In genomic region chr10:128047337-128047736, GRCh38 we compare ENCODE assay signal across 8 cellular contexts.
DNase-seq lines count a peak whose midpoint lies in the region; ATAC-seq, FAIRE-seq and TF ChIP-seq lines count a peak whose summit lies in the region.

No MANE protein-coding gene starts in this region.

- H3K4me1 ChIP-seq in mucosa of descending colon (ENCODE audit: low read depth) (peaks cover 16% of the 10 kb centered on the region), SJCRH30 (no peaks in the 10 kb centered on the region)

- peak overlapping the region in 34 of 59 donors; percentile 0 to 52 (median 32) for H3K4me3 ChIP-seq in dorsolateral prefrontal cortex
- no peak overlapping the region for H3K4me3 ChIP-seq in mucosa of descending colon
- H3K4me3 ChIP-seq in SJCRH30, result no peak overlapping the region

- H3K9me3 ChIP-seq in mucosa of descending colon, result no peaks in the 10 kb centered on the region
- H3K9me3 ChIP-seq in SJCRH30 (replicated peaks), result no peaks in the 10 kb centered on the region

- no peak for TF ChIP-seq CTCF in C4-2B (conservative IDR thresholded peaks at IDR 0.05)
- no peak for TF ChIP-seq CTCF in dorsolateral prefrontal cortex (IDR thresholded peaks at IDR 0.05 in 54 of 56, conservative IDR thresholded peaks at IDR 0.05 in 2 of 56; ENCODE audit: low read depth in 1 of 56, partially characterized antibody in 56 of 56)
- no peak for TF ChIP-seq CTCF in mucosa of descending colon (IDR thresholded peaks at IDR 0.05)

- H3K4me1 Mint-ChIP-seq in stimulated activated naive B cell treated with anti-CD40 and anti-IgM and Interleukin-4, amounts not matched to agents 10 μg/mL and 1 μg/mL and 100 μg/mL, for 72 hours, result peaks cover 51 to 74% of the 10 kb centered on the region in 2 donors

- peak overlapping the region; percentile 92 for H3K4me3 Mint-ChIP-seq in stimulated activated naive B cell treated with anti-CD40 and anti-IgM and Interleukin-4, amounts not matched to agents 10 μg/mL and 1 μg/mL and 100 μg/mL, for 72 hours

- DNase-seq in HTR-8/SVneo (ENCODE audit: insufficient read length, low spot score) (peak; percentile 14), dorsolateral prefrontal cortex (peak in 3 of 10 donors; percentile 23 to 56 (median 47)), mucosa of descending colon (peak; percentile 89 to 94 (median 91)), SJCRH30 (no peak)
- peak; percentile 88 for DNase-seq in activated CD4-positive, alpha-beta T cell treated with anti-CD3 and anti-CD28 coated beads for 48 hours
- DNase-seq in stimulated activated naive B cell treated with anti-CD40 and anti-IgM and Interleukin-4, amounts not matched to agents 10 μg/mL and 1 μg/mL and 100 μg/mL, for 72 hours, result peak; percentile 81

- H3K36me3 Mint-ChIP-seq in stimulated activated naive B cell treated with anti-CD40 and anti-IgM and Interleukin-4, amounts not matched to agents 10 μg/mL and 1 μg/mL and 100 μg/mL, for 72 hours, result peaks cover 16 to 35% of the 10 kb centered on the region in 2 donors

- peak; percentile 98 for ATAC-seq in GM21360 (IDR thresholded peaks at IDR 0.05; ENCODE audit: unreplicated experiment)
- peak; percentile 97 for ATAC-seq in mucosa of descending colon
- ATAC-seq in stimulated activated naive B cell treated with anti-CD40 and anti-IgM and Interleukin-4, amounts not matched to agents 10 μg/mL and 1 μg/mL and 100 μg/mL, for 72 hours (replicated peaks), result peak; percentile 96

- peak overlapping the region; percentile 49 for H3K27ac ChIP-seq in C4-2B
- peak overlapping the region in 47 of 59 donors; percentile 2 to 83 (median 59) for H3K27ac ChIP-seq in dorsolateral prefrontal cortex
- H3K27ac ChIP-seq in SJCRH30, result no peak overlapping the region

- intact Hi-C loops in dorsolateral prefrontal cortex (cut with DNase I) (no loop called here), mucosa of descending colon (cut with DNase I, micrococcal nuclease) (no loop called here)

- H3K27ac Mint-ChIP-seq in stimulated activated naive B cell treated with anti-CD40 and anti-IgM and Interleukin-4, amounts not matched to agents 10 μg/mL and 1 μg/mL and 100 μg/mL, for 72 hours, result peak overlapping the region; percentile 93

- no peaks in the 10 kb centered on the region for H3K36me3 ChIP-seq in mucosa of descending colon (ENCODE audit: low read depth)
- H3K36me3 ChIP-seq in SJCRH30, result no peaks in the 10 kb centered on the region

- no peaks in the 10 kb centered on the region for H3K9me3 Mint-ChIP-seq in stimulated activated naive B cell treated with anti-CD40 and anti-IgM and Interleukin-4, amounts not matched to agents 10 μg/mL and 1 μg/mL and 100 μg/mL, for 72 hours

- H3K27me3 Mint-ChIP-seq in stimulated activated naive B cell treated with anti-CD40 and anti-IgM and Interleukin-4, amounts not matched to agents 10 μg/mL and 1 μg/mL and 100 μg/mL, for 72 hours, result no peaks in the 10 kb centered on the region

- H3K27me3 ChIP-seq in dorsolateral prefrontal cortex, result no peaks in the 10 kb centered on the region
- H3K27me3 ChIP-seq in SJCRH30, result no peaks in the 10 kb centered on the region

- FAIRE-seq in HTR-8/SVneo (lab: Jason Lieb, UNC), result no peak

Comparison
In these comparisons a context has a peak if more than half of its experiments do, and no peak if none do; other contexts are left out.
1. DNase-seq: peak in HTR-8/SVneo (single experiment), activated CD4-positive, alpha-beta T cell treated with anti-CD3 and anti-CD28 coated beads for 48 hours (single experiment), mucosa of descending colon (3 of 3) and stimulated activated naive B cell treated with anti-CD40 and anti-IgM and Interleukin-4, amounts not matched to agents 10 μg/mL and 1 μg/mL and 100 μg/mL, for 72 hours (single experiment); none in SJCRH30 (0 of 2).
2. H3K4me3 ChIP-seq: peak in dorsolateral prefrontal cortex (34 of 59); none in mucosa of descending colon (single experiment) and SJCRH30 (single experiment).
3. Peak in every context shown above with its lines, with median percentiles within 50 percentile points of each other: ATAC-seq.